Comparison of ENCODE assay signal across 24 cellular contexts in genomic region chrX:122913764-122914163, GRCh38.
"Had no signal": no experiment of that assay in that cellular context is flagged by ENCODE, and none has a peak within 500 bp of the region (broad histone marks: within the 10 kb centered on the region; RNA-seq: fewer than 3 reads in every experiment).

No MANE protein-coding gene starts in this region.

- H2AFZ ChIP-seq: neural progenitor cell had no signal

- ATAC-seq: natural killer cell; pancreas; psoas muscle; right cardiac atrium; stimulated activated effector memory CD8-positive, alpha-beta T cell treated with anti-CD3 and anti-CD28 coated beads, Interleukin-12 subunit alpha, Interleukin-12 subunit beta, amount 100 ng/mL, for 72 hours; stimulated activated naive B cell treated with anti-CD40 and anti-IgM and Interleukin-4, amounts not matched to agents 10 μg/mL and 1 μg/mL and 100 μg/mL, for 72 hours had no signal

- H3K36me3 ChIP-seq: neural progenitor cell, neutrophil, pancreas, right lobe of liver, sigmoid colon, stomach, thoracic aorta, thyroid gland, tibial nerve, upper lobe of left lung, vagina had no signal

- H3K4me2 ChIP-seq: neural progenitor cell had no signal

- H3K27me3 ChIP-seq: neural progenitor cell, neutrophil, pancreas, right lobe of liver, sigmoid colon, stomach, thyroid gland, tibial nerve, upper lobe of left lung, vagina had no signal

- H3K4me3 ChIP-seq: neural progenitor cell, pancreas, psoas muscle, right lobe of liver, sigmoid colon, stomach, thoracic aorta, thyroid gland, tibial nerve, upper lobe of left lung, vagina had no signal

- H3K9me3 ChIP-seq: neutrophil, pancreas, sigmoid colon, thoracic aorta, thyroid gland had no signal

- H3K9ac ChIP-seq: neural progenitor cell had no signal

- H3K4me1 ChIP-seq: neural progenitor cell, pancreas, psoas muscle, right lobe of liver, sigmoid colon, stomach, thyroid gland, tibial nerve, upper lobe of left lung, vagina had no signal

- H3K27ac ChIP-seq: neural progenitor cell, neutrophil, pancreas, psoas muscle, right lobe of liver, sigmoid colon, stomach, thoracic aorta, thyroid gland, tibial nerve, upper lobe of left lung, vagina had no signal

- DNase-seq: natural killer cell; nucleus accumbens; psoas muscle; right lobe of liver; sigmoid colon; small intestine; stimulated activated CD4-positive, alpha-beta T cell treated with anti-CD3 and anti-CD28 coated beads, Interleukin-15, amount 100 ng/mL, for 24 hours; stimulated activated CD4-positive, alpha-beta T cell treated with anti-CD3 and anti-CD28 coated beads, Interleukin-2, amount 100 ng/mL, for 24 hours; stimulated activated CD4-positive, alpha-beta T cell treated with anti-CD3 and anti-CD28 coated beads, Interleukin-2, amount 100 ng/mL, for 48 hours; stimulated activated CD4-positive, alpha-beta T cell treated with anti-CD3 and anti-CD28 coated beads, Interleukin-4, amount 100 ng/mL, for 24 hours; stimulated activated naive B cell treated with anti-CD40 and anti-IgM and Interleukin-4, amounts not matched to agents 10 μg/mL and 1 μg/mL and 100 μg/mL, for 72 hours; stimulated activated naive CD4-positive, alpha-beta T cell treated with Interleukin-2 at 50 U/mL for 16 hours; stomach; thyroid gland; trophoblast cell; upper lobe of left lung had no signal
